ENCODE assay signal across 34 cellular contexts in genomic region chr19:5118026-5118425, GRCh38.
"Had no signal": no experiment of that assay in that cellular context is flagged by ENCODE, and none has a peak within 500 bp of the region (broad histone marks: within the 10 kb centered on the region; RNA-seq: fewer than 3 reads in every experiment).

No MANE protein-coding gene starts in this region.

- DNase-seq: activated B cell treated with CpG ODN at 0.5 μM for 24 hours; activated CD4-positive, alpha-beta memory T cell treated with anti-CD3 and anti-CD28 coated beads for 36 hours; activated CD4-positive, alpha-beta T cell treated with anti-CD3 and anti-CD28 coated beads for 4 hours; activated CD4-positive, alpha-beta T cell treated with anti-CD3 and anti-CD28 coated beads, Interleukin-2, amount 50 U/mL, for 1 hour; activated CD4-positive, CD25-positive, alpha-beta regulatory T cell treated with anti-CD3 and anti-CD28 coated beads, Interleukin-2, amount 50 U/mL, for 72 hours; activated CD8-positive, alpha-beta memory T cell treated with anti-CD3 and anti-CD28 coated beads, Interleukin-2, amount 50 U/mL, for 4 hours; activated gamma-delta T cell treated with Interleukin-2 at 50 U/mL for 16 hours; activated naive CD4-positive, alpha-beta T cell treated with anti-CD3 and anti-CD28 coated beads for 36 hours; activated T-cell treated with anti-CD3 and anti-CD28 coated beads for 4 hours; activated T-cell treated with anti-CD3 and anti-CD28 coated beads, Interleukin-2, amount 50 U/mL, for 4 hours; adrenal gland; body of pancreas; Kasumi-1; MG63; NCI-H1048; NCI-H1105 treated with DMSO at 0.1 percent for 48 hours; NCI-H1436; NCI-H1694 treated with DMSO at 0.1 percent for 48 hours; NCI-H2029; NCI-H345; NCI-H524 treated with DMSO at 0.1 percent for 48 hours; PC-3; Peyer's patch; RPMI8226; SIG-M5; T-cell; T-helper 17 cell; T-helper 9 cell had no signal

- H3K36me3 ChIP-seq: MG63 had no signal

- ATAC-seq: activated naive CD4-positive, alpha-beta T cell treated with anti-CD3 and anti-CD28 coated beads, Interleukin-2, amount 50 U/mL, for 72 hours; activated T-cell treated with anti-CD3 and anti-CD28 coated beads, Interleukin-2, amount 50 U/mL, for 4 hours; body of pancreas; SK-N-SH treated with all-trans-retinoic acid at 6 μM for 48 hours; T-cell; T-helper 17 cell had no signal

- H3K4me1 ChIP-seq: breast epithelium, Peyer's patch had no signal

- H3K27me3 ChIP-seq: adrenal gland, body of pancreas, breast epithelium, MG63, Peyer's patch had no signal

- H3K27ac ChIP-seq: adrenal gland, body of pancreas, breast epithelium, Peyer's patch, VCaP had no signal

- H3K27ac Mint-ChIP-seq: activated B cell treated with CpG ODN at 0.5 μM for 24 hours; activated CD4-positive, alpha-beta memory T cell treated with anti-CD3 and anti-CD28 coated beads for 36 hours; activated naive CD4-positive, alpha-beta T cell treated with anti-CD3 and anti-CD28 coated beads for 36 hours; activated T-helper 1 cell treated with anti-CD3 and anti-CD28 coated beads, Interleukin-12 subunit alpha, Interleukin-12 subunit beta, Interleukin-2, Interleukin-4 antibody, amounts not matched to agents 30 ng/mL and 10 ng/mL and 1 ng/mL, durations not matched to agents 14 hours and 24 hours and 36 hours; T-cell; T-helper 17 cell had no signal

- FAIRE-seq: astrocyte had no signal

- H3K4me3 Mint-ChIP-seq: activated B cell treated with CpG ODN at 0.5 μM for 24 hours; activated CD4-positive, alpha-beta memory T cell treated with anti-CD3 and anti-CD28 coated beads for 36 hours; activated naive CD4-positive, alpha-beta T cell treated with anti-CD3 and anti-CD28 coated beads for 36 hours; activated T-cell treated with anti-CD3 and anti-CD28 coated beads, Interleukin-2, amount 50 U/mL, for 4 hours; activated T-helper 1 cell treated with anti-CD3 and anti-CD28 coated beads, Interleukin-12 subunit alpha, Interleukin-12 subunit beta, Interleukin-2, Interleukin-4 antibody, amounts not matched to agents 30 ng/mL and 10 ng/mL and 1 ng/mL, durations not matched to agents 14 hours and 24 hours and 36 hours; T-cell; T-helper 17 cell had no signal

- H3K9me3 Mint-ChIP-seq: activated B cell treated with CpG ODN at 0.5 μM for 24 hours; activated T-cell treated with anti-CD3 and anti-CD28 coated beads, Interleukin-2, amount 50 U/mL, for 4 hours; activated T-helper 1 cell treated with anti-CD3 and anti-CD28 coated beads, Interleukin-12 subunit alpha, Interleukin-12 subunit beta, Interleukin-2, Interleukin-4 antibody, amounts not matched to agents 30 ng/mL and 10 ng/mL and 1 ng/mL, durations not matched to agents 14 hours and 24 hours and 36 hours had no signal

- H3K9me3 ChIP-seq: adrenal gland, body of pancreas, breast epithelium, MG63, Peyer's patch had no signal

- H3K27me3 Mint-ChIP-seq: activated B cell treated with CpG ODN at 0.5 μM for 24 hours; activated CD4-positive, alpha-beta memory T cell treated with anti-CD3 and anti-CD28 coated beads for 36 hours; T-cell; T-helper 17 cell had no signal

- H3K4me3 ChIP-seq: adrenal gland, body of pancreas, breast epithelium, MG63, Peyer's patch had no signal
